6 cellular contexts compared by ENCODE assay signal in genomic region chr5:137176609-137177008, GRCh38.
"Had no signal": no experiment of that assay in that cellular context is flagged by ENCODE, and none has a peak within 500 bp of the region (broad histone marks: within the 10 kb centered on the region; RNA-seq: fewer than 3 reads in every experiment).

No MANE protein-coding gene starts in this region.

- H3K27ac ChIP-seq: HL-60 had no signal

- DNase-seq: IMR-90, KBM-7, KG1 had no signal

- ATAC-seq: HepG2, K562 had no signal

- H3K4me3 ChIP-seq: K562 had no signal
